15 cellular contexts compared by ENCODE assay signal in the genomic region with DNA sequence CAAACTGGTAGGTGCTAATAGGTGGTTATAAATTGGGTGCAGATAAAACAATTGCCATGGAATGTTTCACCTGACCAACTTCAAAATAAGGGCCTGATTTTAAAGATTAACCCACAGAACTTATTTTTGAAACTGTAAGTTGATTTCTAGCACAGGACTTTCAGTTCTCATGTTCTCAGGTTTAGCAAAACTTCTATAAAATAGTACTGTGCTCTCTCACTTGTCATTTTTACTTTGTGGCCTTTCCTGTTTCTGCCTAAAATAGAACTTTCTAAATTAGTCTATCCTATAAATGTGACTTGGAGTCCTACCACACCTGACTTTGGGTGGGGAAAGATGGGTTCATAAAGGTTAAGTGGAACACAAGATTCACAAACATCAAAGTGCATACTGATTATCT. TPM values are rescaled to one million over a fixed set of nuclear protein-coding genes. Genes with fewer than 3 reads are reported as not detected.
DNase-seq lines count a peak whose midpoint lies in the region; ATAC-seq, FAIRE-seq and TF ChIP-seq lines count a peak whose summit lies in the region.
"Had no signal": no experiment of that assay in that cellular context is flagged by ENCODE, and none has a peak within 500 bp of the region (broad histone marks: within the 10 kb centered on the region; RNA-seq: fewer than 3 reads in every experiment).

No MANE protein-coding gene starts in this region.

- FAIRE-seq in GM18507 (lab: Jason Lieb, UNC) (peak; percentile 99), HTR-8/SVneo (lab: Jason Lieb, UNC) (no peak)
- FAIRE-seq: bronchial epithelial cell, TTC549 had no signal

- H3K27ac ChIP-seq in ascending aorta, result peak overlapping the region in 1 of 2 donors; percentile 41
- H3K27ac ChIP-seq: gastrocnemius medialis, transverse colon had no signal

- no peaks in the 10 kb centered on the region for H3K36me3 ChIP-seq in ascending aorta
- H3K36me3 ChIP-seq: gastrocnemius medialis, transverse colon had no signal

- H3K4me1 ChIP-seq in ascending aorta, result no peaks in the 10 kb centered on the region
- H3K4me1 ChIP-seq: gastrocnemius medialis, transverse colon had no signal

- H3K27me3 Mint-ChIP-seq in activated naive CD8-positive, alpha-beta T cell treated with anti-CD3 and anti-CD28 coated beads for 36 hours, result no peaks in the 10 kb centered on the region
- no peaks in the 10 kb centered on the region for H3K27me3 Mint-ChIP-seq in WTC11 (ENCODE audit: low read depth)

- CTCF ChIA-PET in WTC11 (lab: Charles Lee), result no interaction called here

- intact Hi-C loops in ascending aorta (cut with DNase I), result no loop called here

- DNase-seq in GM18507 (ENCODE audit: extremely low spot score, insufficient read length, low read depth), result no peak
- no peak for DNase-seq in activated naive CD8-positive, alpha-beta T cell treated with anti-CD3 and anti-CD28 coated beads for 36 hours
- no peak for DNase-seq in HTR-8/SVneo (ENCODE audit: insufficient read length, low spot score)
- DNase-seq in ureter (ENCODE audit: low spot score), result no peak
- no peak for DNase-seq in WTC11 (ENCODE audit: low spot score)
- no peak for DNase-seq in ascending aorta (ENCODE audit: low spot score in 2 of 2)
- DNase-seq: gastrocnemius medialis; NCI-H510A treated with DMSO at 0.1 percent for 48 hours; stimulated activated CD4-positive, alpha-beta T cell treated with anti-CD3 and anti-CD28 coated beads, Interleukin-12 subunit alpha, Interleukin-12 subunit beta, amount 100 ng/mL, for 4 hours; transverse colon had no signal

- H3K4me3 ChIP-seq in ascending aorta, result no peak overlapping the region
- H3K4me3 ChIP-seq: gastrocnemius medialis, transverse colon had no signal

- peaks cover 23% of the 10 kb centered on the region for H3K9me3 Mint-ChIP-seq in activated naive CD8-positive, alpha-beta T cell treated with anti-CD3 and anti-CD28 coated beads for 36 hours
- H3K9me3 Mint-ChIP-seq in WTC11, result peaks cover 8% of the 10 kb centered on the region

- H3K36me3 Mint-ChIP-seq in activated naive CD8-positive, alpha-beta T cell treated with anti-CD3 and anti-CD28 coated beads for 36 hours, result peaks cover 59% of the 10 kb centered on the region
- H3K36me3 Mint-ChIP-seq in WTC11, result no peaks in the 10 kb centered on the region
- H3K36me3 Mint-ChIP-seq: mesothelial cell of epicardium had no signal

- no peak for TF ChIP-seq CTCF in WTC11 (IDR thresholded peaks at IDR 0.05)
- TF ChIP-seq CTCF in ascending aorta (IDR thresholded peaks at IDR 0.05), result no peak

- POLR2A ChIA-PET in WTC11 (lab: Charles Lee), result no interaction called here

- H3K4me1 Mint-ChIP-seq in activated naive CD8-positive, alpha-beta T cell treated with anti-CD3 and anti-CD28 coated beads for 36 hours, result peaks cover 59% of the 10 kb centered on the region
- H3K4me1 Mint-ChIP-seq in WTC11, result peaks cover 11% of the 10 kb centered on the region
- H3K4me1 Mint-ChIP-seq: mesothelial cell of epicardium had no signal

- H3K27me3 ChIP-seq in ascending aorta, result no peaks in the 10 kb centered on the region
- H3K27me3 ChIP-seq: gastrocnemius medialis, transverse colon had no signal

- H3K9me3 ChIP-seq in ascending aorta, result no peaks in the 10 kb centered on the region
- H3K9me3 ChIP-seq: gastrocnemius medialis, transverse colon had no signal

- H3K27ac Mint-ChIP-seq in activated naive CD8-positive, alpha-beta T cell treated with anti-CD3 and anti-CD28 coated beads for 36 hours, result peak overlapping the region; percentile 85
- no peak overlapping the region for H3K27ac Mint-ChIP-seq in WTC11
- H3K27ac Mint-ChIP-seq: mesothelial cell of epicardium had no signal

- ATAC-seq in GM19467 (IDR thresholded peaks at IDR 0.05; ENCODE audit: unreplicated experiment), result peak; percentile 43
- ATAC-seq in HG03108 (IDR thresholded peaks at IDR 0.05; ENCODE audit: unreplicated experiment), result peak; percentile 59
- ATAC-seq in WTC11, result no peak
- ATAC-seq: gastrocnemius medialis had no signal

- H3K4me3 Mint-ChIP-seq in activated naive CD8-positive, alpha-beta T cell treated with anti-CD3 and anti-CD28 coated beads for 36 hours, result peak overlapping the region; percentile 30
- H3K4me3 Mint-ChIP-seq in WTC11, result no peak overlapping the region
- H3K4me3 Mint-ChIP-seq: mesothelial cell of epicardium had no signal

TF ChIP-seq in WTC11, 78 proteins besides CTCF, POLR2A, EP300 and RAD21:
- no peak for TF ChIP-seq ZBTB43 (CRISPR knock-in tag; IDR thresholded peaks at IDR 0.05)

RNA-seq across cellular contexts. Expression of gene BTLA, which starts 38.8 kb away (rescaled TPM):
- total RNA-seq in activated naive CD8-positive, alpha-beta T cell treated with anti-CD3 and anti-CD28 coated beads for 36 hours, result 10 to 100 TPM; 34.1 to 41.2 TPM
- total RNA-seq in ureter (0.91 TPM), WTC11 (2021) (0.14 to 0.37 TPM in 2 of 3 replicates, not detected in the other), ascending aorta (not detected)
- total RNA-seq: bronchial epithelial cell, gastrocnemius medialis, mesothelial cell of epicardium had no signal

Comparison
In these comparisons a context has a peak if more than half of its experiments do, and no peak if none do; other contexts are left out.
1. RNA of gene BTLA, which starts 38.8 kb away (total RNA-seq): 34.1 to 41.2 TPM in activated naive CD8-positive, alpha-beta T cell treated with anti-CD3 and anti-CD28 coated beads for 36 hours; 0.91 TPM in ureter (single experiment), 0.14 to 0.37 TPM in WTC11 and not detected in ascending aorta (single experiment); every median in the first group is over 10 times any median in the second.